Comparison of ENCODE assay signal across 32 cellular contexts in genomic region chr1:52572387-52572786, GRCh38.
"Had no signal": no experiment of that assay in that cellular context is flagged by ENCODE, and none has a peak within 500 bp of the region (broad histone marks: within the 10 kb centered on the region; RNA-seq: fewer than 3 reads in every experiment).

No MANE protein-coding gene starts in this region.

- DNase-seq: activated B cell treated with CpG ODN at 0.5 μM for 24 hours; activated CD4-positive, alpha-beta memory T cell treated with anti-CD3 and anti-CD28 coated beads, Interleukin-2, amount 10 ng/mL, durations not matched to agents 7 days and 5 days; activated CD4-positive, alpha-beta T cell treated with anti-CD3 and anti-CD28 coated beads, Interleukin-2, amount 10 ng/mL, durations not matched to agents 24 days and 14 days; activated CD4-positive, alpha-beta T cell treated with anti-CD3 and anti-CD28 coated beads, Interleukin-2, amount 50 U/mL, for 4 hours; activated CD8-positive, alpha-beta memory T cell treated with anti-CD3 and anti-CD28 coated beads, Interleukin-2, amount 50 U/mL, for 48 hours; activated effector memory CD4-positive, alpha-beta T cell treated with Interleukin-2 at 50 U/mL for 16 hours; activated gamma-delta T cell treated with Interleukin-2 at 50 U/mL for 16 hours; activated naive CD4-positive, alpha-beta T cell treated with anti-CD3 and anti-CD28 coated beads, Interleukin-2, amount 50 U/mL, for 16 hours; activated naive CD4-positive, alpha-beta T cell treated with Interleukin-2 at 50 U/mL for 16 hours; activated T-cell treated with anti-CD3 and anti-CD28 coated beads for 4 hours; activated T-cell treated with anti-CD3 and anti-CD28 coated beads, Interleukin-2, amount 50 U/mL, for 24 hours; activated T-cell treated with anti-CD3 and anti-CD28 coated beads, Interleukin-2, amount 50 U/mL, for 72 hours; amniotic stem cell; anterior cingulate cortex; brain microvascular endothelial cell; dorsolateral prefrontal cortex; effector memory CD4-positive, alpha-beta T cell; endodermal cell; SW 1271; T-cell; T-helper 9 cell; WERI-Rb-1 had no signal

- H3K9me3 Mint-ChIP-seq: activated B cell treated with CpG ODN at 0.5 μM for 24 hours; activated CD4-positive, alpha-beta memory T cell treated with anti-CD3 and anti-CD28 coated beads, Interleukin-2, amount 10 ng/mL, durations not matched to agents 7 days and 5 days; activated CD4-positive, alpha-beta T cell treated with anti-CD3 and anti-CD28 coated beads, Interleukin-2, amount 10 ng/mL, durations not matched to agents 24 days and 14 days; activated T-cell treated with anti-CD3 and anti-CD28 coated beads, Interleukin-2, amount 50 U/mL, for 24 hours; activated T-cell treated with anti-CD3 and anti-CD28 coated beads, Interleukin-2, amount 50 U/mL, for 72 hours; central memory CD8-positive, alpha-beta T cell; dendritic cell treated with granulocyte-macrophage colony-stimulating factor and Interleukin-4, amounts not matched to agents 40 ng/mL and 50 ng/mL, for 4 days; endodermal cell; T-cell; T-helper 1 cell treated with Interleukin-12 subunit alpha and Interleukin-12 subunit beta and Interleukin-4 antibody, amounts not matched to agents 30 μg/mL and 1 μg/mL, for 36 hours had no signal

- H3K36me3 ChIP-seq: brain microvascular endothelial cell, esophagus muscularis mucosa, gastroesophageal sphincter, WERI-Rb-1 had no signal

- H3K27ac Mint-ChIP-seq: activated B cell treated with CpG ODN at 0.5 μM for 24 hours; activated CD4-positive, alpha-beta memory T cell treated with anti-CD3 and anti-CD28 coated beads, Interleukin-2, amount 10 ng/mL, durations not matched to agents 7 days and 5 days; activated naive CD8-positive, alpha-beta T cell; activated T-cell treated with anti-CD3 and anti-CD28 coated beads, Interleukin-2, amount 50 U/mL, for 24 hours; activated T-cell treated with anti-CD3 and anti-CD28 coated beads, Interleukin-2, amount 50 U/mL, for 72 hours; dendritic cell treated with granulocyte-macrophage colony-stimulating factor and Interleukin-4, amounts not matched to agents 40 ng/mL and 50 ng/mL, for 4 days; endodermal cell; T-cell; T-helper 1 cell treated with Interleukin-12 subunit alpha and Interleukin-12 subunit beta and Interleukin-4 antibody, amounts not matched to agents 30 μg/mL and 1 μg/mL, for 36 hours had no signal

- H3K36me3 Mint-ChIP-seq: activated naive CD8-positive, alpha-beta T cell; T-cell had no signal

- H3K27me3 ChIP-seq: brain microvascular endothelial cell, dorsolateral prefrontal cortex, esophagus muscularis mucosa, gastroesophageal sphincter had no signal

- H3K27me3 Mint-ChIP-seq: activated B cell treated with CpG ODN at 0.5 μM for 24 hours; activated naive CD8-positive, alpha-beta T cell; activated T-cell treated with anti-CD3 and anti-CD28 coated beads, Interleukin-2, amount 50 U/mL, for 24 hours; central memory CD8-positive, alpha-beta T cell; T-cell had no signal

- H3K4me3 ChIP-seq: coronary artery, dorsolateral prefrontal cortex, esophagus muscularis mucosa, gastroesophageal sphincter had no signal

- FAIRE-seq: astrocyte, bronchial epithelial cell had no signal

- H3K9me3 ChIP-seq: esophagus muscularis mucosa, gastroesophageal sphincter had no signal

- H3K27ac ChIP-seq: brain microvascular endothelial cell, coronary artery, dorsolateral prefrontal cortex, esophagus muscularis mucosa, gastroesophageal sphincter, WERI-Rb-1 had no signal

- ATAC-seq: activated CD4-positive, CD25-positive, alpha-beta regulatory T cell treated with anti-CD3 and anti-CD28 coated beads, Interleukin-2, amount 50 U/mL, for 24 hours; gastroesophageal sphincter; T-cell had no signal

- H3K4me3 Mint-ChIP-seq: activated B cell treated with CpG ODN at 0.5 μM for 24 hours; activated CD4-positive, alpha-beta memory T cell treated with anti-CD3 and anti-CD28 coated beads, Interleukin-2, amount 10 ng/mL, durations not matched to agents 7 days and 5 days; activated CD4-positive, alpha-beta T cell treated with anti-CD3 and anti-CD28 coated beads, Interleukin-2, amount 10 ng/mL, durations not matched to agents 24 days and 14 days; activated naive CD8-positive, alpha-beta T cell; activated T-cell treated with anti-CD3 and anti-CD28 coated beads, Interleukin-2, amount 50 U/mL, for 24 hours; activated T-cell treated with anti-CD3 and anti-CD28 coated beads, Interleukin-2, amount 50 U/mL, for 72 hours; central memory CD8-positive, alpha-beta T cell; dendritic cell treated with granulocyte-macrophage colony-stimulating factor and Interleukin-4, amounts not matched to agents 40 ng/mL and 50 ng/mL, for 4 days; endodermal cell; T-cell; T-helper 1 cell treated with Interleukin-12 subunit alpha and Interleukin-12 subunit beta and Interleukin-4 antibody, amounts not matched to agents 30 μg/mL and 1 μg/mL, for 36 hours had no signal
